9 cellular contexts compared by ENCODE assay signal in the genomic region with DNA sequence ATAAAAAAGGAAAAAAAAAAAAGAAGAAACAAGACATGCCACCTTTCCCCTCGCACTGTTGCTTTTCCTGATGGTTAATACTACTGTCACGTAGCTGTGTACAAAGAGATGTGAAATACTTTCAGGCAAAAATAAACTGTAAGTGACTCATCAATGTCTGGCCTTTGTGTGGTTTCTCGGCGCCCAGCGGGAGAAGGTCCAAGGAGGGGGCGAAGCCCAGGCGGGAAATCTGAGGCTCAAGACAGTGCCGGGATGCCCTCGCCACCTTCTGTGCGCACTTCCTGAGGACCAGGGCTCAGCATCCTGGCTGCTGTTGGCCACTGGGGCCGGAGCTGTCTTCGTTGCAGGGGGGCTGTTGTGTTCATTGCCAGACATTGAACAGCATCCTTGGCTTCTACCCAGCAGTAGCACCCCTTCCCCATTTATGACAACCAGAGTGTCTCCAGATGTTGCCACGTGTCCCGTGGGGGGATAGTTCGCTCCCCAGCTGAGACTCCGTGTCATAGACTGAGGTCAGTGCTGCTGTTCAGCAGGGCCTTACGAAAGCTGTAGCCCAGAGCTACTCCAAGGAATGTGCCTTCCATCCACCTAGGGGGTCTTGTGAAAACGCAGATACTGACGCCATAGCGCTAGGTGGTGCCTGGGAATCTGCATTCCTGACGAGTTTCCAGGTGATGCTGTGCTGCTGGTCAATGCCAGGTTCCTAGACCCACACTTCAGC.
DNase-seq lines count a peak whose midpoint lies in the region; ATAC-seq and TF ChIP-seq lines count a peak whose summit lies in the region.
"Had no signal": no experiment of that assay in that cellular context is flagged by ENCODE, and none has a peak within 500 bp of the region (broad histone marks: within the 10 kb centered on the region; RNA-seq: fewer than 3 reads in every experiment).

No MANE protein-coding gene starts in this region.

- H3K4me1 Mint-ChIP-seq in activated CD4-positive, alpha-beta memory T cell treated with anti-CD3 and anti-CD28 coated beads, Interleukin-2, amount 10 ng/mL, durations not matched to agents 7 days and 5 days, result peaks cover 21% of the 10 kb centered on the region

- no peaks in the 10 kb centered on the region for H3K27me3 Mint-ChIP-seq in activated CD4-positive, alpha-beta memory T cell treated with anti-CD3 and anti-CD28 coated beads, Interleukin-2, amount 10 ng/mL, durations not matched to agents 7 days and 5 days

- no peak for ATAC-seq in GM19397 (IDR thresholded peaks at IDR 0.05; ENCODE audit: unreplicated experiment)

- peak; percentile 69 for DNase-seq in AG04449 (ENCODE audit: low read depth, low spot score)
- DNase-seq in HT1080 (ENCODE audit: low read depth), result peak; percentile 94
- peak; percentile 52 for DNase-seq in amniotic stem cell (lab: John Stamatoyannopoulos, UW)
- DNase-seq in kidney epithelial cell (ENCODE audit: low read depth), result peak; percentile 68
- DNase-seq in activated CD4-positive, alpha-beta T cell treated with anti-CD3 and anti-CD28 coated beads for 48 hours, result no peak
- DNase-seq in NCI-H128 (lab: John Stamatoyannopoulos, UW; ENCODE audit: unreplicated experiment), result no peak
- DNase-seq in activated CD4-positive, alpha-beta memory T cell treated with anti-CD3 and anti-CD28 coated beads, Interleukin-2, amount 10 ng/mL, durations not matched to agents 7 days and 5 days, result no peak

- TF ChIP-seq CTCF in AG04449 (IDR thresholded peaks at IDR 0.05; ENCODE audit: insufficient read depth, low read length, missing control alignments) (no peak), kidney epithelial cell (IDR thresholded peaks at IDR 0.05; ENCODE audit: insufficient read depth, low read length, poor library complexity, severe bottlenecking) (no peak)

- H3K4me3 Mint-ChIP-seq in activated CD4-positive, alpha-beta memory T cell treated with anti-CD3 and anti-CD28 coated beads, Interleukin-2, amount 10 ng/mL, durations not matched to agents 7 days and 5 days, result no peak overlapping the region

- H3K36me3 ChIP-seq in kidney epithelial cell (ENCODE audit: control insufficient read depth, insufficient read depth, low read length), result peaks cover 1% of the 10 kb centered on the region

- peaks cover 10% of the 10 kb centered on the region for H3K36me3 Mint-ChIP-seq in activated CD4-positive, alpha-beta memory T cell treated with anti-CD3 and anti-CD28 coated beads, Interleukin-2, amount 10 ng/mL, durations not matched to agents 7 days and 5 days (ENCODE audit: low read depth)

- no peak overlapping the region for H3K27ac Mint-ChIP-seq in activated CD4-positive, alpha-beta memory T cell treated with anti-CD3 and anti-CD28 coated beads, Interleukin-2, amount 10 ng/mL, durations not matched to agents 7 days and 5 days

- POLR2A ChIA-PET in AG04449 (lab: Yijun Ruan, JAX), result interaction anchor here (1.1 kb wide), 1 partner anchor 8 kb away, joined by 3 read pairs; no protein-coding TSS in a partner anchor
- POLR2A ChIA-PET in activated CD4-positive, alpha-beta memory T cell treated with anti-CD3 and anti-CD28 coated beads, Interleukin-2, amount 10 ng/mL, durations not matched to agents 7 days and 5 days (lab: Charles Lee), result interaction anchor here (1.6 kb wide), 1 partner anchor 10 kb away, joined by 3 read pairs; no protein-coding TSS in a partner anchor

- H3K27me3 ChIP-seq in kidney epithelial cell (ENCODE audit: control insufficient read depth, insufficient read depth, low read length), result no peaks in the 10 kb centered on the region

- no peak overlapping the region for H3K4me3 ChIP-seq in AG04449 (ENCODE audit: low read depth, low read length)
- no peak overlapping the region for H3K4me3 ChIP-seq in kidney epithelial cell (ENCODE audit: low read depth, low read length)
- H3K4me3 ChIP-seq: coronary artery had no signal

- CTCF ChIA-PET in AG04449 (lab: Yijun Ruan, JAX), result interaction anchor here (1.0 to 1.7 kb wide), 5 partner anchors 9 to 309 kb away, joined by 3 to 7 read pairs (median 4); no protein-coding TSS in a partner anchor
- CTCF ChIA-PET in activated CD4-positive, alpha-beta memory T cell treated with anti-CD3 and anti-CD28 coated beads, Interleukin-2, amount 10 ng/mL, durations not matched to agents 7 days and 5 days (lab: Charles Lee), result no interaction called here

- no peaks in the 10 kb centered on the region for H3K9me3 Mint-ChIP-seq in activated CD4-positive, alpha-beta memory T cell treated with anti-CD3 and anti-CD28 coated beads, Interleukin-2, amount 10 ng/mL, durations not matched to agents 7 days and 5 days

Comparison
In these comparisons a context has a peak if more than half of its experiments do, and no peak if none do; other contexts are left out.
1. DNase-seq: peak in AG04449 (single experiment), HT1080 (single experiment), amniotic stem cell (single experiment) and kidney epithelial cell (single experiment); none in activated CD4-positive, alpha-beta T cell treated with anti-CD3 and anti-CD28 coated beads for 48 hours (single experiment), NCI-H128 (single experiment) and activated CD4-positive, alpha-beta memory T cell treated with anti-CD3 and anti-CD28 coated beads, Interleukin-2, amount 10 ng/mL, durations not matched to agents 7 days and 5 days (single experiment).